Comparison of ENCODE assay signal across 8 cellular contexts in genomic region chr4:183504930-183505555, GRCh38. TPM values are rescaled to one million over a fixed set of nuclear protein-coding genes. Genes with fewer than 3 reads are reported as not detected.
A peak's percentile ranks its signal among the peaks of the same experiment; 100 is the strongest.
DNase-seq lines count a peak whose midpoint lies in the region; ATAC-seq, FAIRE-seq and TF ChIP-seq lines count a peak whose summit lies in the region.

Gene ING2, plus strand, starts transcription at chr4:183505058. Its CDS starts 138 bp downstream, at chr4:183505196.

- DNase-seq in DMS53 (lab: John Stamatoyannopoulos, UW): peak; percentile 81
- DNase-seq in GM19239 (ENCODE audit: insufficient read length, low spot score): peak; percentile 59
- peak; percentile 86 for DNase-seq in NCI-H69 (lab: John Stamatoyannopoulos, UW)
- DNase-seq in adipocyte (ENCODE audit: low read depth): peak; percentile 92
- no peak for DNase-seq in right atrium auricular region (ENCODE audit: low spot score)
- DNase-seq in retina: peak; percentile 89
- no peak for DNase-seq in activated effector memory CD4-positive, alpha-beta T cell treated with Interleukin-2 at 50 U/mL for 16 hours

- no peak for TF ChIP-seq CTCF in right atrium auricular region (IDR thresholded peaks at IDR 0.05)

- H3K27me3 ChIP-seq in adipocyte (replicated peaks; ENCODE audit: control insufficient read depth, insufficient read depth, low read length): no peaks in the 10 kb centered on the region
- H3K27me3 ChIP-seq in right atrium auricular region: no peaks in the 10 kb centered on the region

- peak within 1 kb of the TSS; percentile 97 to 99 for H3K27ac ChIP-seq in right atrium auricular region

- H3K4me1 ChIP-seq in adipocyte (ENCODE audit: control insufficient read depth, insufficient read depth, low read length) (peaks cover 40% of the 10 kb centered on the region), right atrium auricular region (peaks cover 0 to 16% of the 10 kb centered on the region in 2 donors)

- FAIRE-seq in GM19239 (lab: Jason Lieb, UNC): no peak

- no peaks in the 10 kb centered on the region for H3K9me3 ChIP-seq in adipocyte (ENCODE audit: control insufficient read depth, low read length)
- no peaks in the 10 kb centered on the region for H3K9me3 ChIP-seq in right atrium auricular region

- peak; percentile 53 for ATAC-seq in HG03196 (IDR thresholded peaks at IDR 0.05; ENCODE audit: unreplicated experiment)

- peak within 1 kb of the TSS; percentile 97 for H3K4me3 ChIP-seq in adipocyte (ENCODE audit: low read length)
- peak within 1 kb of the TSS; percentile 94 to 97 for H3K4me3 ChIP-seq in right atrium auricular region

- H3K36me3 ChIP-seq in adipocyte (ENCODE audit: control insufficient read depth, insufficient read depth, low read length, severe bottlenecking): peaks cover under 1% of the 10 kb centered on the region
- no peaks in the 10 kb centered on the region for H3K36me3 ChIP-seq in right atrium auricular region

- H3K9ac ChIP-seq in adipocyte (ENCODE audit: low read length): peak within 1 kb of the TSS; percentile 95

RNA-seq across cellular contexts. Expression of gene ING2, which starts in this region (rescaled TPM):
- 1 to 10 TPM; 4.6 to 7.7 TPM for total RNA-seq in right atrium auricular region

Comparison
In these comparisons a context has a peak if more than half of its experiments do, and no peak if none do; other contexts are left out.
1. DNase-seq: peak in DMS53 (single experiment), GM19239 (single experiment), NCI-H69 (single experiment), adipocyte (single experiment) and retina (single experiment); none in right atrium auricular region (single experiment) and activated effector memory CD4-positive, alpha-beta T cell treated with Interleukin-2 at 50 U/mL for 16 hours (single experiment).